ENCODE assay signal across 9 cellular contexts in genomic region chr1:23020731-23021130, GRCh38. TPM values are rescaled to one million over a fixed set of nuclear protein-coding genes. Genes with fewer than 3 reads are reported as not detected.
DNase-seq lines count a peak whose midpoint lies in the region; ATAC-seq and TF ChIP-seq lines count a peak whose summit lies in the region.
"Had no signal": no experiment of that assay in that cellular context is flagged by ENCODE, and none has a peak within 500 bp of the region (broad histone marks: within the 10 kb centered on the region; RNA-seq: fewer than 3 reads in every experiment).

No MANE protein-coding gene starts in this region.

- peaks cover 9% of the 10 kb centered on the region for H3K9me3 ChIP-seq in SJCRH30 (replicated peaks)
- H3K9me3 ChIP-seq in skeletal muscle tissue (ENCODE audit: control insufficient read depth in 3 of 3, low read length in 3 of 3) = no peaks in the 10 kb centered on the region

- DNase-seq in H7 (no peak), SJCRH30 (peak in 1 of 2 experiments; percentile 41), fibroblast of the aortic adventitia (ENCODE audit: low read depth) (no peak), midbrain (lab: John Stamatoyannopoulos, UW) (no peak), nucleus accumbens (lab: John Stamatoyannopoulos, UW) (no peak)

- no peak for TF ChIP-seq CTCF in fibroblast of the aortic adventitia (IDR thresholded peaks at IDR 0.05; ENCODE audit: insufficient read depth, low read length)

- H3K4me3 ChIP-seq in H7 (ENCODE audit: insufficient read depth, low read depth, low read length) (peak overlapping the region; percentile 99), SJCRH30 (peak overlapping the region; percentile 96), fibroblast of the aortic adventitia (ENCODE audit: low read depth, low read length) (peak overlapping the region; percentile 90), skeletal muscle tissue (ENCODE audit: low read length in 3 of 3) (peak overlapping the region; percentile 71 to 94 (median 72))

- H3K27ac ChIP-seq in SJCRH30 = peak overlapping the region; percentile 61
- no peak overlapping the region for H3K27ac ChIP-seq in skeletal muscle tissue (ENCODE audit: low read depth, low read length)

- 0 out of 2 replicates have a peak, but pooled peaks cover 3% of the 10 kb centered on the region for H3K4me1 ChIP-seq in SJCRH30
- peaks cover 5 to 7% (median 7%) of the 10 kb centered on the region in 3 donors for H3K4me1 ChIP-seq in skeletal muscle tissue (ENCODE audit: control insufficient read depth in 3 of 3, insufficient read depth in 3 of 3, low read length in 3 of 3)

- ATAC-seq in GM21360 (IDR thresholded peaks at IDR 0.05; ENCODE audit: unreplicated experiment) (no peak), HG02759 (IDR thresholded peaks at IDR 0.05; ENCODE audit: unreplicated experiment) (no peak)

- H3K36me3 ChIP-seq in H7 (replicated peaks; ENCODE audit: control insufficient read depth, insufficient read depth, low read length) = no peaks in the 10 kb centered on the region
- H3K36me3 ChIP-seq in SJCRH30 = peaks cover 4% of the 10 kb centered on the region; the same call in 1 of the 2 replicates
- H3K36me3 ChIP-seq in skeletal muscle tissue (ENCODE audit: control insufficient read depth in 3 of 3, insufficient read depth in 3 of 3, low read length in 3 of 3) = peaks cover 0 to 3% (median 0%) of the 10 kb centered on the region in 3 donors

- H3K27me3 ChIP-seq in H7 (ENCODE audit: control insufficient read depth, insufficient read depth, low read length) (no peaks in the 10 kb centered on the region), SJCRH30 (no peaks in the 10 kb centered on the region), skeletal muscle tissue (ENCODE audit: control insufficient read depth in 3 of 3, insufficient read depth in 3 of 3, low read length in 3 of 3) (no peaks in the 10 kb centered on the region)

- peak overlapping the region; percentile 91 to 93 (median 91) for H3K9ac ChIP-seq in skeletal muscle tissue (ENCODE audit: low read depth in 1 of 3, low read length in 3 of 3)

RNA-seq across cellular contexts. Expression of gene KDM1A, which starts 1.5 kb away (rescaled TPM):
- total RNA-seq in H7 (2014; rRNA removed; shearing (Covaris generic)) = 468 and 490 TPM in 2 replicates
- total RNA-seq in SJCRH30 (2014; rRNA removed; shearing (Covaris generic)) = 230 and 243 TPM in 2 replicates
- total RNA-seq in fibroblast of the aortic adventitia (ENCODE audit: low replicate concordance) (60.3 and 104 TPM in 2 replicates), skeletal muscle tissue (103 TPM)

RNA-seq across cellular contexts. Expression of gene TEX46, which starts 5.1 kb away (rescaled TPM):
- total RNA-seq in H7 (2014; rRNA removed; shearing (Covaris generic)) = 0.52 TPM in 1 of 2 replicates, not detected in the other
- total RNA-seq in SJCRH30 (2014; rRNA removed; shearing (Covaris generic)) = 0.30 TPM in 1 of 2 replicates, not detected in the other
- total RNA-seq in fibroblast of the aortic adventitia (ENCODE audit: low replicate concordance) = not detected in 2 replicates
- total RNA-seq in skeletal muscle tissue = not detected
- total RNA-seq: renal cortical epithelial cell had no signal

RNA-seq across cellular contexts. Expression of gene LACTBL1, which starts 48.1 kb away (rescaled TPM):
- 0.74 TPM in 1 of 2 replicates, not detected in the other for total RNA-seq in H7 (2014; rRNA removed; shearing (Covaris generic))
- total RNA-seq in SJCRH30 (2014; rRNA removed; shearing (Covaris generic)) = 0.15 and 0.20 TPM in 2 replicates
- total RNA-seq in fibroblast of the aortic adventitia (ENCODE audit: low replicate concordance) = not detected in 2 replicates
- total RNA-seq in skeletal muscle tissue = not detected
- total RNA-seq: renal cortical epithelial cell had no signal
